ENCODE assay signal across 8 cellular contexts in genomic region chr11:68271781-68272608, GRCh38. TPM values are rescaled to one million over a fixed set of nuclear protein-coding genes. Genes with fewer than 3 reads are reported as not detected.
DNase-seq lines count a peak whose midpoint lies in the region; ATAC-seq and TF ChIP-seq lines count a peak whose summit lies in the region.

C11orf24 (minus strand) TSS chr11:68271973; CDS start chr11:68263767, 8,206 bp downstream.

- H3K36me3 Mint-ChIP-seq in activated T-helper 17 cell treated with anti-CD3 and anti-CD28 coated beads, Interleukin-2, amount 50 U/mL, for 72 hours (ENCODE audit: low read depth) = peaks cover 10% of the 10 kb centered on the region
- no peaks in the 10 kb centered on the region for H3K36me3 Mint-ChIP-seq in natural killer cell

- TF ChIP-seq CTCF in RWPE1 (conservative IDR thresholded peaks at IDR 0.05; ENCODE audit: low read depth) (no peak), fibroblast of mammary gland (conservative IDR thresholded peaks at IDR 0.05; ENCODE audit: control insufficient read depth, insufficient read depth, low read depth, low read length) (no peak), natural killer cell (IDR thresholded peaks at IDR 0.05) (no peak)

- POLR2A ChIA-PET in RWPE1 (lab: Yijun Ruan, JAX; ENCODE audit: low non-redundant PET) = interaction anchor here (1.0 kb wide), 1 partner anchor 26 kb away, joined by 3 read pairs; no protein-coding TSS in a partner anchor

- DNase-seq in Daoy (ENCODE audit: low read depth) (peak; percentile 96), H4 (ENCODE audit: low spot score) (peak; percentile 86), LoVo (ENCODE audit: low spot score) (peak; percentile 96), RWPE1 (ENCODE audit: low spot score) (peak; percentile 98), fibroblast of mammary gland (ENCODE audit: low read depth) (peak; percentile 82), natural killer cell (peak; percentile 94)
- peak; percentile 81 to 92 (median 87) for DNase-seq in stimulated activated naive CD4-positive, alpha-beta T cell (lab: John Stamatoyannopoulos, UW)

- H3K4me1 Mint-ChIP-seq in activated T-helper 17 cell treated with anti-CD3 and anti-CD28 coated beads, Interleukin-2, amount 50 U/mL, for 72 hours = peaks cover 19% of the 10 kb centered on the region
- H3K4me1 Mint-ChIP-seq in natural killer cell = peaks cover 31 to 42% of the 10 kb centered on the region in 2 donors

- H3K27ac Mint-ChIP-seq in activated T-helper 17 cell treated with anti-CD3 and anti-CD28 coated beads, Interleukin-2, amount 50 U/mL, for 72 hours = peak within 1 kb of the TSS; percentile 86
- H3K27ac Mint-ChIP-seq in natural killer cell = peak within 1 kb of the TSS; percentile 96

- CTCF ChIA-PET in RWPE1 (lab: Yijun Ruan, JAX) = interaction anchor here (0.6 to 2.7 kb wide), 7 partner anchors 13 to 185 kb away, joined by 3 to 19 read pairs (median 4); no protein-coding TSS in a partner anchor

- peak; percentile 97 for ATAC-seq in activated T-helper 17 cell treated with anti-CD3 and anti-CD28 coated beads, Interleukin-2, amount 50 U/mL, for 72 hours (replicated peaks)
- ATAC-seq in natural killer cell = peak; percentile 90 to 94 (median 94)

- intact Hi-C loops in natural killer cell (cut with micrococcal nuclease) = no loop called here

- peak within 1 kb of the TSS; percentile 89 for H3K4me3 Mint-ChIP-seq in activated T-helper 17 cell treated with anti-CD3 and anti-CD28 coated beads, Interleukin-2, amount 50 U/mL, for 72 hours
- peak within 1 kb of the TSS; percentile 98 for H3K4me3 Mint-ChIP-seq in natural killer cell

- no peaks in the 10 kb centered on the region for H3K27me3 Mint-ChIP-seq in activated T-helper 17 cell treated with anti-CD3 and anti-CD28 coated beads, Interleukin-2, amount 50 U/mL, for 72 hours
- H3K27me3 Mint-ChIP-seq in natural killer cell (ENCODE audit: low read depth in 2 of 2) = no peaks in the 10 kb centered on the region

- H3K9me3 Mint-ChIP-seq in activated T-helper 17 cell treated with anti-CD3 and anti-CD28 coated beads, Interleukin-2, amount 50 U/mL, for 72 hours = no peaks in the 10 kb centered on the region
- H3K9me3 Mint-ChIP-seq in natural killer cell = no peaks in the 10 kb centered on the region

- H3K27ac ChIP-seq in RWPE1 = peak within 1 kb of the TSS; percentile 96

- H3K4me3 ChIP-seq in fibroblast of mammary gland (ENCODE audit: control insufficient read depth, low read depth, low read length) = peak within 1 kb of the TSS; percentile 92

RNA-seq across cellular contexts. Expression of gene C11orf24, which starts in this region (rescaled TPM):
- 32.2 and 46.7 TPM in 2 replicates for total RNA-seq in Daoy (2014; rRNA removed; shearing (Covaris generic))
- 61.7 and 62.5 TPM in 2 replicates for total RNA-seq in H4 (2014; rRNA removed; shearing (Covaris generic))
- 10 to 100 TPM; 26.6 to 38.7 TPM for total RNA-seq in activated T-helper 17 cell treated with anti-CD3 and anti-CD28 coated beads, Interleukin-2, amount 50 U/mL, for 72 hours
- 10 to 100 TPM; 15.6 to 26.1 (median 17.7) TPM for total RNA-seq in natural killer cell

Comparison
In these comparisons a context has a peak if more than half of its experiments do, and no peak if none do; other contexts are left out.
1. Peak in every context shown above with its lines: DNase-seq, ATAC-seq, H3K4me3 ChIP-seq and H3K27ac ChIP-seq.